Comparison of ENCODE assay signal across 13 cellular contexts in the genomic region with DNA sequence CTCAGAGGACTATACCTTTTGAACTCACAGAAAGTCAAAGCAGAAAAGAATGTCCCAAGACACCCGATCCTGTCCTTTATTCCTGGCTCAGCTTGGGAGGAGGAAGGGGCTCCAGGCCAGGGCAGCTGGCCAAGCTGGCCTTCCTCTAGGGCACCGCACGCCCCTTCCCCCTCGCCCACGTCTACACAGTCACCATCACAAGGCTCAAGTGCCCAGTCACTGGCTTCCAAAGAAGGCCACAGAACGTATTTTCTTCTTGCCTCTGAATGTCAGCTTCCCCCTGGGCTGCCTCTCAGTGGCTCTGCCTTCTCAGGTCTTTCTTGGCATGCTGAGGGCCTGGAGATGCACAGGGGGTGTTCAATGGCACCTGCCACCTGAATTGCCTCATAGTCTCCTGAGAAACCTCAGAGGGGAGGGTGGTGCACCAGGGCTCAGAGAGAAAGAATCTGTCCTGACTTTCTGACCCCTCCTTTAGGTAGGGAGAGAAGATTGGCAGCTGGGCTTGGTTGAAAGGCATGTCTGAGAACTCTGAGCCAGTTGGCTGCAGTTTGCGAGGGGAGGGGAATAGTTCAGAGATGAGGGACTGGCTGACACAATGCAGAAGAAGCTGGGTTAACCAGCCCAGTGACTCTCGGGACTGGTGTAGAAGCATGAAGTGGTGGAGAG. TPM values are rescaled to one million over a fixed set of nuclear protein-coding genes. Genes with fewer than 3 reads are reported as not detected.
DNase-seq lines count a peak whose midpoint lies in the region; ATAC-seq and TF ChIP-seq lines count a peak whose summit lies in the region.
"Had no signal": no experiment of that assay in that cellular context is flagged by ENCODE, and none has a peak within 500 bp of the region (broad histone marks: within the 10 kb centered on the region; RNA-seq: fewer than 3 reads in every experiment).

No MANE protein-coding gene starts in this region.

- TF ChIP-seq POLR2A in heart left ventricle (IDR thresholded peaks at IDR 0.05), result no peak

- TF ChIP-seq CTCF in heart left ventricle (IDR thresholded peaks at IDR 0.05) (no peak), left ventricle myocardium inferior (IDR thresholded peaks at IDR 0.05; ENCODE audit: borderline replicate concordance) (no peak), brain (conservative IDR thresholded peaks at IDR 0.05) (no peak), mesothelial cell of epicardium (IDR thresholded peaks at IDR 0.05; ENCODE audit: unreplicated experiment) (no peak), BE2C (IDR thresholded peaks at IDR 0.05; ENCODE audit: low read depth, low read length) (no peak), osteocyte (IDR thresholded peaks at IDR 0.05) (no peak)

- H3K27me3 ChIP-seq in heart left ventricle (no peaks in the 10 kb centered on the region), left ventricle myocardium inferior (ENCODE audit: low read depth) (no peaks in the 10 kb centered on the region), BE2C (no peaks in the 10 kb centered on the region)

- H3K36me3 Mint-ChIP-seq in brain, result peaks cover 9% of the 10 kb centered on the region
- H3K36me3 Mint-ChIP-seq in mesothelial cell of epicardium, result peaks cover 4% of the 10 kb centered on the region
- H3K36me3 Mint-ChIP-seq in osteocyte (ENCODE audit: unreplicated experiment), result peaks cover 16% of the 10 kb centered on the region
- H3K36me3 Mint-ChIP-seq: activated naive CD4-positive, alpha-beta T cell treated with anti-CD3 and anti-CD28 coated beads, Interleukin-2, amount 50 U/mL, for 72 hours had no signal

- 51 to 59% (median 55%) methylated on average over 8 of the region's 8 CpGs for WGBS in heart left ventricle, 4 donors

- H3K9me3 ChIP-seq in heart left ventricle (no peaks in the 10 kb centered on the region), left ventricle myocardium inferior (replicated peaks) (no peaks in the 10 kb centered on the region), BE2C (no peaks in the 10 kb centered on the region)

- H3K27ac ChIP-seq in heart left ventricle (peak overlapping the region in 2 of 12 donors; percentile 8 to 13), left ventricle myocardium inferior (replicated peaks) (no peak overlapping the region)

- H3K4me3 ChIP-seq in heart left ventricle, result no peak overlapping the region
- H3K4me3 ChIP-seq in left ventricle myocardium inferior, result no peak overlapping the region
- H3K4me3 ChIP-seq in BE2C (ENCODE audit: low read depth, low read length), result no peak overlapping the region

- peaks cover 0 to 18% (median 15%) of the 10 kb centered on the region in 9 donors for H3K36me3 ChIP-seq in heart left ventricle
- H3K36me3 ChIP-seq in left ventricle myocardium inferior, result peaks cover 10% of the 10 kb centered on the region
- H3K36me3 ChIP-seq in BE2C, result peaks cover 5% of the 10 kb centered on the region

- no peaks in the 10 kb centered on the region for H3K9me3 Mint-ChIP-seq in brain
- H3K9me3 Mint-ChIP-seq in mesothelial cell of epicardium, result no peaks in the 10 kb centered on the region
- no peaks in the 10 kb centered on the region for H3K9me3 Mint-ChIP-seq in osteocyte (ENCODE audit: unreplicated experiment)
- H3K9me3 Mint-ChIP-seq: activated CD4-positive, alpha-beta memory T cell treated with anti-CD3 and anti-CD28 coated beads, Interleukin-2, amount 10 ng/mL, durations not matched to agents 7 days and 5 days; activated naive CD4-positive, alpha-beta T cell treated with anti-CD3 and anti-CD28 coated beads, Interleukin-2, amount 50 U/mL, for 72 hours had no signal

- DNase-seq in heart left ventricle, result no peak
- DNase-seq in left ventricle myocardium inferior, result no peak
- peak in 1 of 2 experiments; percentile 27 for DNase-seq in mesothelial cell of epicardium (ENCODE audit: low spot score in 2 of 2, unreplicated experiment in 2 of 2)
- no peak for DNase-seq in NCI-H2171 treated with DMSO at 0.1 percent for 48 hours (lab: John Stamatoyannopoulos, UW)
- no peak for DNase-seq in midbrain (lab: John Stamatoyannopoulos, UW)
- no peak for DNase-seq in BE2C
- DNase-seq in osteocyte (ENCODE audit: extremely low spot score, unreplicated experiment), result no peak
- DNase-seq: activated CD4-positive, alpha-beta memory T cell treated with anti-CD3 and anti-CD28 coated beads, Interleukin-2, amount 10 ng/mL, durations not matched to agents 7 days and 5 days; NCI-H1048; NCI-H226; T1000 had no signal

- peak overlapping the region; percentile 35 to 87 (median 85) for H3K4me3 Mint-ChIP-seq in brain
- H3K4me3 Mint-ChIP-seq in mesothelial cell of epicardium, result peak overlapping the region; percentile 73
- H3K4me3 Mint-ChIP-seq in osteocyte (ENCODE audit: unreplicated experiment), result no peak overlapping the region

- H3K4me1 ChIP-seq in heart left ventricle (peaks cover 0 to 33% (median 15%) of the 10 kb centered on the region in 12 donors), left ventricle myocardium inferior (peaks cover 38% of the 10 kb centered on the region), BE2C (no peaks in the 10 kb centered on the region)

- ATAC-seq in heart left ventricle, result peak in 3 of 4 donors; percentile 2 to 27 (median 7)
- ATAC-seq: activated naive CD4-positive, alpha-beta T cell treated with anti-CD3 and anti-CD28 coated beads, Interleukin-2, amount 50 U/mL, for 72 hours had no signal

- H3K27ac Mint-ChIP-seq in brain (peak overlapping the region in 4 of 5 experiments; percentile 4 to 84 (median 82)), mesothelial cell of epicardium (peak overlapping the region; percentile 4), osteocyte (ENCODE audit: unreplicated experiment) (no peak overlapping the region)
- H3K27ac Mint-ChIP-seq: activated CD4-positive, alpha-beta memory T cell treated with anti-CD3 and anti-CD28 coated beads, Interleukin-2, amount 10 ng/mL, durations not matched to agents 7 days and 5 days had no signal

- intact Hi-C loops in heart left ventricle (cut with DNase I), result loop anchor here in 6 of 10 donors (5.0 to 10.0 kb wide), 4 partner anchors 46 to 891 kb away; partner anchors contain the start of genes AATF (in 1 of the 6), DUSP14 (in 1 of the 6) and ZNHIT3 (in 1 of the 6)
- intact Hi-C loops in left ventricle myocardium inferior (cut with micrococcal nuclease), result no loop called here

- H3K27me3 Mint-ChIP-seq in brain (no peaks in the 10 kb centered on the region), mesothelial cell of epicardium (ENCODE audit: low read depth) (no peaks in the 10 kb centered on the region), osteocyte (ENCODE audit: unreplicated experiment) (no peaks in the 10 kb centered on the region)
- H3K27me3 Mint-ChIP-seq: activated CD4-positive, alpha-beta memory T cell treated with anti-CD3 and anti-CD28 coated beads, Interleukin-2, amount 10 ng/mL, durations not matched to agents 7 days and 5 days had no signal

- H3K4me1 Mint-ChIP-seq in brain (peaks cover 35% of the 10 kb centered on the region), mesothelial cell of epicardium (peaks cover 18% of the 10 kb centered on the region), osteocyte (ENCODE audit: unreplicated experiment) (peaks cover 10% of the 10 kb centered on the region)

RNA-seq across cellular contexts. Expression of gene DHRS11, which starts 2.1 kb away (rescaled TPM):
- total RNA-seq in heart left ventricle, result 10 to 100 TPM; 11.0 to 22.2 (median 13.5) TPM
- 10 to 100 TPM; 12.4 to 15.8 TPM for polyA plus RNA-seq in heart left ventricle
- total RNA-seq in left ventricle myocardium inferior, result 13.1 TPM
- 27.1 TPM for polyA plus RNA-seq in brain (ENCODE audit: insufficient read depth, low read depth, low replicate concordance)
- 14.9 to 17.3 TPM (median 15.0 TPM) in 3 replicates for total RNA-seq in mesothelial cell of epicardium
- 7.1 TPM for polyA plus RNA-seq in BE2C (2012; ENCODE audit: insufficient read depth, insufficient read length, low read depth)
- total RNA-seq in osteocyte, result 7.1 TPM in 2 replicates

RNA-seq across cellular contexts. Expression of gene MRM1, which starts 7.6 kb away (rescaled TPM):
- total RNA-seq in heart left ventricle, result 10 to 100 TPM in 1 of 9 donors, 1 to 10 TPM in 8; 4.0 to 12.4 (median 7.2) TPM
- polyA plus RNA-seq in heart left ventricle, result 10 to 100 TPM in 1 of 2 donors, 1 to 10 TPM in 1; 7.7 to 12.6 TPM
- 8.7 TPM for total RNA-seq in left ventricle myocardium inferior
- polyA plus RNA-seq in brain (ENCODE audit: insufficient read depth, low read depth, low replicate concordance), result 3.8 TPM
- total RNA-seq in mesothelial cell of epicardium, result 5.1 to 5.6 TPM (median 5.4 TPM) in 3 replicates
- polyA plus RNA-seq in BE2C (2012; ENCODE audit: insufficient read depth, insufficient read length, low read depth), result 7.3 TPM
- 3.6 and 4.3 TPM in 2 replicates for total RNA-seq in osteocyte

RNA-seq across cellular contexts. Expression of gene GGNBP2, which starts 49.1 kb away (rescaled TPM):
- total RNA-seq in heart left ventricle (10 to 100 TPM; 27.4 to 62.9 (median 40.8) TPM), left ventricle myocardium inferior (41.7 TPM), mesothelial cell of epicardium (67.5 to 71.2 TPM (median 69.8 TPM) in 3 replicates), osteocyte (67.7 and 76.1 TPM in 2 replicates)
- polyA plus RNA-seq in heart left ventricle (10 to 100 TPM; 32.0 to 34.3 TPM), brain (ENCODE audit: insufficient read depth, low read depth, low replicate concordance) (46.2 TPM)
- polyA plus RNA-seq in BE2C (2012; ENCODE audit: insufficient read depth, insufficient read length, low read depth), result 81.5 TPM

RNA-seq across cellular contexts. Expression of gene PIGW, which starts 59.0 kb away (rescaled TPM):
- 1 to 10 TPM; 2.1 to 7.9 (median 5.7) TPM for total RNA-seq in heart left ventricle
- 1 to 10 TPM; 2.7 to 8.9 TPM for polyA plus RNA-seq in heart left ventricle
- total RNA-seq in left ventricle myocardium inferior, result 3.3 TPM
- 5.8 TPM for polyA plus RNA-seq in brain (ENCODE audit: insufficient read depth, low read depth, low replicate concordance)
- total RNA-seq in mesothelial cell of epicardium, result 8.8 to 10.0 TPM (median 9.3 TPM) in 3 replicates
- polyA plus RNA-seq in BE2C (2012; ENCODE audit: insufficient read depth, insufficient read length, low read depth), result 34.8 TPM
- 9.7 and 10.0 TPM in 2 replicates for total RNA-seq in osteocyte

RNA-seq across cellular contexts. Expression of gene MYO19, which starts 59.1 kb away (rescaled TPM):
- 10 to 100 TPM in 6 of 9 donors, 1 to 10 TPM in 3; 5.8 to 32.7 (median 11.6) TPM for total RNA-seq in heart left ventricle
- polyA plus RNA-seq in heart left ventricle, result 10 to 100 TPM; 14.0 to 21.1 TPM
- total RNA-seq in left ventricle myocardium inferior, result 11.8 TPM
- 29.9 TPM for polyA plus RNA-seq in brain (ENCODE audit: insufficient read depth, low read depth, low replicate concordance)
- total RNA-seq in mesothelial cell of epicardium, result 77.3 to 82.8 TPM (median 82.4 TPM) in 3 replicates
- polyA plus RNA-seq in BE2C (2012; ENCODE audit: insufficient read depth, insufficient read length, low read depth), result 44.2 TPM
- total RNA-seq in osteocyte, result 65.8 and 65.9 TPM in 2 replicates
